In the genomic region with DNA sequence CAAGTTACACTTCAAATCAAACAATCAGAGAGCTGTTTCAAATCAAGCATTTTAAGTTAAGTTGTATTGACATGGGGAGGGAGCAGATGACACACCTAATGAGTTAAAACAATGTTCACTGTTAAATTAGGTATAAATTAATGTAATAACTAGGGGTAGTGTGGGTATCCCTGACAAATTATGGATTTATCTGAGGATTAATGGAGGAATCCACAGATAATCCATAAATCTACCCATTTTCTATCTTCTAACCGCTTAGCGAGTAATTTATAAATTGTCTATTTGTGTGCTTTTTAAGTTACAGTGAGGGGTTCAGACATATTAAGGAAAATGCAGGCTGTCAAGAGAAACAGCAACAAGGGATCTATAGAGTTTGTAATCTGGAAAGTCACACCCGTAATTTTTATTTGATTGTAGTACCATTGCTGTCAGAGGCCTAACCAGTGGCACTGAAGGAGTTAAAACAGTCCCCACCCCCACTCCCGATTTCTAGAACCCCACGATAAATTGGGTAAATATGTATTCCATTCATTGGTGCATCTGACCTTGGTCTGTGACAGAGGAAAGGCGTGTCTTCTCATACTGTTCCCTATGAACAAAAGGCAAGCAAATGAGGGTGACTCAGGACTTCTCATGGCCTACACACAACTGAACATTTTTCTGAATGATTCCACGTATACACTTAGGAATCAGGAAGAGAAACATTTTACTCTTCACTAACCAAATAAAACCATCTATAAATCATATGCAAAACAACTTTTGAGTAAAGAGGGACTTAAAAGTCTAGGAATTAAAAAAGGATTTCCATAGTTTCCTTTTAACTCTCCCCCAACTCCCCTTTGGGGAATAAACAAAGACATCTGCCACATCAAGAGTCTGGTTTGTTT, we compare ENCODE assay signal across 8 cellular contexts. TPM values are rescaled to one million over a fixed set of nuclear protein-coding genes. Genes with fewer than 3 reads are reported as not detected.
A peak's percentile ranks its signal among the peaks of the same experiment; 100 is the strongest.
DNase-seq lines count a peak whose midpoint lies in the region; ATAC-seq and TF ChIP-seq lines count a peak whose summit lies in the region.

No MANE protein-coding gene starts in this region.

- no peaks in the 10 kb centered on the region for H3K27me3 Mint-ChIP-seq in activated naive CD4-positive, alpha-beta T cell treated with anti-CD3 and anti-CD28 coated beads, Interleukin-2, amount 10 ng/mL, durations not matched to agents 7 days and 5 days

- TF ChIP-seq EP300 in gastroesophageal sphincter (IDR thresholded peaks at IDR 0.05), result no peak

- TF ChIP-seq CTCF in gastroesophageal sphincter (IDR thresholded peaks at IDR 0.05), result no peak

- peak overlapping the region in 1 of 2 donors; percentile 82 for H3K4me3 ChIP-seq in gastroesophageal sphincter

- CTCF ChIA-PET in activated naive CD4-positive, alpha-beta T cell treated with anti-CD3 and anti-CD28 coated beads, Interleukin-2, amount 10 ng/mL, durations not matched to agents 7 days and 5 days (lab: Charles Lee), result interaction anchor here (1.1 to 3.5 kb wide), 7 partner anchors 9 to 481 kb away, joined by 3 to 15 read pairs (median 6); no protein-coding TSS in a partner anchor

- peak overlapping the region; percentile 54 for H3K4me3 Mint-ChIP-seq in activated naive CD4-positive, alpha-beta T cell treated with anti-CD3 and anti-CD28 coated beads, Interleukin-2, amount 10 ng/mL, durations not matched to agents 7 days and 5 days

- no peaks in the 10 kb centered on the region for H3K9me3 Mint-ChIP-seq in activated naive CD4-positive, alpha-beta T cell treated with anti-CD3 and anti-CD28 coated beads, Interleukin-2, amount 10 ng/mL, durations not matched to agents 7 days and 5 days

- peaks cover 46% of the 10 kb centered on the region for H3K36me3 Mint-ChIP-seq in activated naive CD4-positive, alpha-beta T cell treated with anti-CD3 and anti-CD28 coated beads, Interleukin-2, amount 10 ng/mL, durations not matched to agents 7 days and 5 days

- no peaks in the 10 kb centered on the region for H3K27me3 ChIP-seq in gastroesophageal sphincter

- H3K4me1 Mint-ChIP-seq in activated naive CD4-positive, alpha-beta T cell treated with anti-CD3 and anti-CD28 coated beads, Interleukin-2, amount 10 ng/mL, durations not matched to agents 7 days and 5 days, result peaks cover 84% of the 10 kb centered on the region

- 26 to 27% methylated on average over 7 of the region's 7 CpGs for WGBS in gastroesophageal sphincter (ENCODE audit: low coverage in 1 of 2), 2 donors

- no peaks in the 10 kb centered on the region for H3K9me3 ChIP-seq in gastroesophageal sphincter

- TF ChIP-seq POLR2A in gastroesophageal sphincter (IDR thresholded peaks at IDR 0.05), result peak in 1 of 2 donors; percentile 35

- H3K27ac ChIP-seq in gastroesophageal sphincter, result peak overlapping the region; percentile 95 to 100 (median 98)

- ATAC-seq in gastroesophageal sphincter (peak; percentile 44), GM19328 (IDR thresholded peaks at IDR 0.05; ENCODE audit: unreplicated experiment) (no peak)

- peak overlapping the region; percentile 97 for H3K27ac Mint-ChIP-seq in activated naive CD4-positive, alpha-beta T cell treated with anti-CD3 and anti-CD28 coated beads, Interleukin-2, amount 10 ng/mL, durations not matched to agents 7 days and 5 days

- DNase-seq in Ammon's horn (ENCODE audit: low spot score), result peak; percentile 80
- DNase-seq in H4 (ENCODE audit: low spot score), result peak; percentile 90
- peak; percentile 65 to 76 for DNase-seq in NCI-H526 (lab: John Stamatoyannopoulos, UW)
- DNase-seq in activated naive CD4-positive, alpha-beta T cell treated with anti-CD3 and anti-CD28 coated beads, Interleukin-2, amount 10 ng/mL, durations not matched to agents 7 days and 5 days, result no peak
- DNase-seq in putamen (ENCODE audit: low spot score), result peak; percentile 62
- DNase-seq in activated CD8-positive, alpha-beta memory T cell treated with anti-CD3 and anti-CD28 coated beads for 24 hours, result no peak

- peaks cover 0 to 8% of the 10 kb centered on the region in 2 donors for H3K36me3 ChIP-seq in gastroesophageal sphincter

- peaks cover 27 to 77% (median 35%) of the 10 kb centered on the region in 3 donors for H3K4me1 ChIP-seq in gastroesophageal sphincter

RNA-seq across cellular contexts. Expression of gene IRF2BP2, which starts 7.4 kb away (rescaled TPM):
- total RNA-seq in H4 (2014; rRNA removed; shearing (Covaris generic)), result 34.3 and 43.4 TPM in 2 replicates
- total RNA-seq in gastroesophageal sphincter, result 100 to 1,000 TPM in 3 of 4 donors, 10 to 100 TPM in 1; 70.1 to 107 (median 104) TPM

Comparison
In these comparisons a context has a peak if more than half of its experiments do, and no peak if none do; other contexts are left out.
1. DNase-seq: peak in Ammon's horn (single experiment), H4 (single experiment), NCI-H526 (2 of 2) and putamen (single experiment); none in activated naive CD4-positive, alpha-beta T cell treated with anti-CD3 and anti-CD28 coated beads, Interleukin-2, amount 10 ng/mL, durations not matched to agents 7 days and 5 days (single experiment) and activated CD8-positive, alpha-beta memory T cell treated with anti-CD3 and anti-CD28 coated beads for 24 hours (single experiment).